28 cellular contexts compared by ENCODE assay signal in the genomic region with DNA sequence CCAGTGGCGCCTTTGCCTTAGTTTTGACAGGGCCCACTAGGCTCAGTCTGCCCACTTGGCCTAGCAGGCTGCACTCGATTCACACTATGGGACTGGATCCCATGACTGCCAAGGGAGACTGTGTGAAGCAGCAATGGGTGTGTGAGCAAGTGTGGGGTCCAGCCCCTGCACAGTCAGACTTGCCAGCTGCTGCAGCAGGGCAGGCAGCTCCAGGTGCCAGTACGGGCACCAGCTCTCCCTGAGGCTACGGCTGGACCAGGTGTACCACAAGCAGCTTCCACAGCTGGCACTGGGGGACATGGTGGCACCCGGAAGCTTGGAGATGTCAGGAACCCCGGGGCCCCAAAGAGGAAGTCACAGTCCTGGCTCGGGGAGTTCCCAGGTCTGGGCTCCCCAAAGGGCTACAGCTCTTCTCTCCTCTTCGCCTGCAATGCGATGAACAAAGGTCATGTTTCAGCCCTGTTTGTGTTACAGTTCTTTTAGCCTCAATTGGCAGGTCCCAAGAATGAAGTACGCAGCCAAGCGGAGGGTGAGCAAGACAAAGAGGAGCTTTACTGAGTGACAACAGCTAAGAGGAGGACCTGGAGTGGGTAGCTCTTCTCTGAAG.
"Had no signal": no experiment of that assay in that cellular context is flagged by ENCODE, and none has a peak within 500 bp of the region (broad histone marks: within the 10 kb centered on the region; RNA-seq: fewer than 3 reads in every experiment).

No MANE protein-coding gene starts in this region.

- H3K4me3 ChIP-seq: ascending aorta, cardiac muscle cell, Peyer's patch had no signal

- H3K27ac Mint-ChIP-seq: activated CD4-positive, alpha-beta memory T cell treated with anti-CD3 and anti-CD28 coated beads, Interleukin-2, amount 10 ng/mL, durations not matched to agents 7 days and 5 days; activated naive CD4-positive, alpha-beta T cell treated with anti-CD3 and anti-CD28 coated beads, Interleukin-2, amount 50 U/mL, for 24 hours; activated naive CD8-positive, alpha-beta T cell treated with anti-CD3 and anti-CD28 coated beads, Interleukin-2, amount 10 ng/mL, durations not matched to agents 7 days and 5 days; activated T-cell treated with anti-CD3 and anti-CD28 coated beads, Interleukin-2, amount 50 U/mL, for 72 hours; activated T-helper 17 cell treated with anti-CD3 and anti-CD28 coated beads, Interleukin-2, amount 50 U/mL, for 72 hours; T-cell had no signal

- ATAC-seq: activated T-cell treated with anti-CD3 and anti-CD28 coated beads, Interleukin-2, amount 50 U/mL, for 72 hours; activated T-helper 17 cell treated with anti-CD3 and anti-CD28 coated beads, Interleukin-2, amount 50 U/mL, for 72 hours; PC-3; SK-N-SH treated with all-trans-retinoic acid at 6 μM for 48 hours; T-cell had no signal

- H3K27ac ChIP-seq: ascending aorta, cardiac muscle cell, Peyer's patch, WERI-Rb-1 had no signal

- H3K4me1 ChIP-seq: ascending aorta, Peyer's patch had no signal

- DNase-seq: activated CD4-positive, alpha-beta memory T cell treated with anti-CD3 and anti-CD28 coated beads, Interleukin-2, amount 10 ng/mL, durations not matched to agents 7 days and 5 days; activated CD4-positive, alpha-beta T cell treated with anti-CD3 and anti-CD28 coated beads for 1 hour; activated CD4-positive, CD25-positive, alpha-beta regulatory T cell; activated effector memory CD4-positive, alpha-beta T cell treated with anti-CD3 and anti-CD28 coated beads, Interleukin-2, amount 50 U/mL, for 16 hours; activated naive CD4-positive, alpha-beta T cell; activated naive CD8-positive, alpha-beta T cell treated with anti-CD3 and anti-CD28 coated beads, Interleukin-2, amount 10 ng/mL, durations not matched to agents 7 days and 5 days; activated T-cell treated with anti-CD3 and anti-CD28 coated beads, Interleukin-2, amount 50 U/mL, for 1 hour; amygdala; NCI-H1105; NCI-H1417 treated with DMSO at 0.1 percent for 48 hours; NCI-H1694; NCI-H510A; NCI-H526; NCI-H748 treated with DMSO at 0.1 percent for 48 hours; NK-92 treated with Interleukin-12 subunit alpha and Interleukin-12 subunit beta, amount 100 ng/mL, for 24 hours; PC-3; Peyer's patch; SHP77 treated with DMSO at 0.1 percent for 48 hours; T-cell; T-helper 9 cell; WERI-Rb-1 had no signal

- H3K9me3 Mint-ChIP-seq: activated naive CD4-positive, alpha-beta T cell treated with anti-CD3 and anti-CD28 coated beads, Interleukin-2, amount 50 U/mL, for 24 hours; activated T-helper 17 cell treated with anti-CD3 and anti-CD28 coated beads, Interleukin-2, amount 50 U/mL, for 72 hours; central memory CD8-positive, alpha-beta T cell; T-cell had no signal

- H3K36me3 ChIP-seq: cardiac muscle cell, WERI-Rb-1 had no signal

- H3K27me3 ChIP-seq: ascending aorta, cardiac muscle cell, Peyer's patch had no signal

- H3K4me3 Mint-ChIP-seq: activated CD4-positive, alpha-beta memory T cell treated with anti-CD3 and anti-CD28 coated beads, Interleukin-2, amount 10 ng/mL, durations not matched to agents 7 days and 5 days; activated naive CD4-positive, alpha-beta T cell treated with anti-CD3 and anti-CD28 coated beads, Interleukin-2, amount 50 U/mL, for 24 hours; activated naive CD8-positive, alpha-beta T cell treated with anti-CD3 and anti-CD28 coated beads, Interleukin-2, amount 10 ng/mL, durations not matched to agents 7 days and 5 days; activated T-cell treated with anti-CD3 and anti-CD28 coated beads, Interleukin-2, amount 50 U/mL, for 72 hours; activated T-helper 17 cell treated with anti-CD3 and anti-CD28 coated beads, Interleukin-2, amount 50 U/mL, for 72 hours; central memory CD8-positive, alpha-beta T cell; T-cell had no signal

- H3K27me3 Mint-ChIP-seq: activated CD4-positive, alpha-beta memory T cell treated with anti-CD3 and anti-CD28 coated beads, Interleukin-2, amount 10 ng/mL, durations not matched to agents 7 days and 5 days; activated naive CD4-positive, alpha-beta T cell treated with anti-CD3 and anti-CD28 coated beads, Interleukin-2, amount 50 U/mL, for 24 hours; activated naive CD8-positive, alpha-beta T cell treated with anti-CD3 and anti-CD28 coated beads, Interleukin-2, amount 10 ng/mL, durations not matched to agents 7 days and 5 days; activated T-helper 17 cell treated with anti-CD3 and anti-CD28 coated beads, Interleukin-2, amount 50 U/mL, for 72 hours; central memory CD8-positive, alpha-beta T cell; T-cell had no signal
